In genomic region chr2:55111570-55112228, GRCh38 we compare ENCODE assay signal across 9 cellular contexts.
DNase-seq lines count a peak whose midpoint lies in the region; ATAC-seq and TF ChIP-seq lines count a peak whose summit lies in the region.
"Had no signal": no experiment of that assay in that cellular context is flagged by ENCODE, and none has a peak within 500 bp of the region (broad histone marks: within the 10 kb centered on the region; RNA-seq: fewer than 3 reads in every experiment).

No MANE protein-coding gene starts in this region.

- H3K27ac ChIP-seq in colonic mucosa (peak overlapping the region; percentile 74), right lobe of liver (peak overlapping the region in 2 of 3 donors; percentile 41 to 43), thymus (ENCODE audit: low read depth) (peak overlapping the region; percentile 27)
- H3K27ac ChIP-seq: VCaP had no signal

- H3K9me3 ChIP-seq in HAP-1, result no peaks in the 10 kb centered on the region
- H3K9me3 ChIP-seq in colonic mucosa, result no peaks in the 10 kb centered on the region
- H3K9me3 ChIP-seq in right lobe of liver, result no peaks in the 10 kb centered on the region
- H3K9me3 ChIP-seq in thymus (ENCODE audit: control insufficient read depth), result no peaks in the 10 kb centered on the region

- H3K4me1 Mint-ChIP-seq in activated T-helper 1 cell treated with anti-CD3 and anti-CD28 coated beads, Interleukin-12 subunit alpha, Interleukin-12 subunit beta, Interleukin-2, Interleukin-4 antibody, amounts not matched to agents 30 ng/mL and 10 ng/mL and 1 ng/mL, durations not matched to agents 14 hours and 24 hours and 36 hours (ENCODE audit: low read depth), result peaks cover 5% of the 10 kb centered on the region

- DNase-seq in HAP-1 (ENCODE audit: low spot score in 2 of 2), result peak; percentile 20 to 57
- peak; percentile 20 for DNase-seq in NCI-H748 treated with DMSO at 0.1 percent for 48 hours (lab: John Stamatoyannopoulos, UW)
- no peak for DNase-seq in colonic mucosa
- DNase-seq in right lobe of liver, result peak in 2 of 3 donors; percentile 47 to 63
- no peak for DNase-seq in activated T-helper 1 cell treated with anti-CD3 and anti-CD28 coated beads, Interleukin-12 subunit alpha, Interleukin-12 subunit beta, Interleukin-2, Interleukin-4 antibody, amounts not matched to agents 30 ng/mL and 10 ng/mL and 1 ng/mL, durations not matched to agents 14 hours and 24 hours and 36 hours (ENCODE audit: low spot score)
- DNase-seq in GM20000 (ENCODE audit: low spot score), result no peak

- intact Hi-C loops in colonic mucosa (cut with DNase I), result no loop called here
- intact Hi-C loops in right lobe of liver (cut with DNase I), result no loop called here
- intact Hi-C loops in activated T-helper 1 cell treated with anti-CD3 and anti-CD28 coated beads, Interleukin-12 subunit alpha, Interleukin-12 subunit beta, Interleukin-2, Interleukin-4 antibody, amounts not matched to agents 30 ng/mL and 10 ng/mL and 1 ng/mL, durations not matched to agents 14 hours and 24 hours and 36 hours (cut with micrococcal nuclease), result no loop called here

- no peaks in the 10 kb centered on the region for H3K9me3 Mint-ChIP-seq in activated T-helper 1 cell treated with anti-CD3 and anti-CD28 coated beads, Interleukin-12 subunit alpha, Interleukin-12 subunit beta, Interleukin-2, Interleukin-4 antibody, amounts not matched to agents 30 ng/mL and 10 ng/mL and 1 ng/mL, durations not matched to agents 14 hours and 24 hours and 36 hours

- no peaks in the 10 kb centered on the region for H3K27me3 Mint-ChIP-seq in activated T-helper 1 cell treated with anti-CD3 and anti-CD28 coated beads, Interleukin-12 subunit alpha, Interleukin-12 subunit beta, Interleukin-2, Interleukin-4 antibody, amounts not matched to agents 30 ng/mL and 10 ng/mL and 1 ng/mL, durations not matched to agents 14 hours and 24 hours and 36 hours (ENCODE audit: insufficient read depth)

- H3K9ac ChIP-seq in colonic mucosa (ENCODE audit: low read depth in 2 of 2, low read length in 2 of 2), result peak overlapping the region in 1 of 2 donors; percentile 36

- H3K27me3 ChIP-seq in HAP-1 (ENCODE audit: low read depth) (no peaks in the 10 kb centered on the region), colonic mucosa (no peaks in the 10 kb centered on the region), right lobe of liver (no peaks in the 10 kb centered on the region), thymus (ENCODE audit: control insufficient read depth, insufficient read depth) (no peaks in the 10 kb centered on the region)

- H3K4me3 Mint-ChIP-seq in activated T-helper 1 cell treated with anti-CD3 and anti-CD28 coated beads, Interleukin-12 subunit alpha, Interleukin-12 subunit beta, Interleukin-2, Interleukin-4 antibody, amounts not matched to agents 30 ng/mL and 10 ng/mL and 1 ng/mL, durations not matched to agents 14 hours and 24 hours and 36 hours, result no peak overlapping the region

- no peak overlapping the region for H3K27ac Mint-ChIP-seq in activated T-helper 1 cell treated with anti-CD3 and anti-CD28 coated beads, Interleukin-12 subunit alpha, Interleukin-12 subunit beta, Interleukin-2, Interleukin-4 antibody, amounts not matched to agents 30 ng/mL and 10 ng/mL and 1 ng/mL, durations not matched to agents 14 hours and 24 hours and 36 hours

- in situ Hi-C loops in HAP-1 (cut with MboI; ENCODE audit: low sequenced_read_pairs), result no loop called here

- H3K36me3 ChIP-seq in HAP-1 (replicated peaks), result no peaks in the 10 kb centered on the region
- H3K36me3 ChIP-seq in colonic mucosa, result no peaks in the 10 kb centered on the region
- H3K36me3 ChIP-seq in right lobe of liver, result no peaks in the 10 kb centered on the region
- H3K36me3 ChIP-seq in thymus (ENCODE audit: control insufficient read depth, insufficient read depth), result no peaks in the 10 kb centered on the region

- no peaks in the 10 kb centered on the region for H3K36me3 Mint-ChIP-seq in activated T-helper 1 cell treated with anti-CD3 and anti-CD28 coated beads, Interleukin-12 subunit alpha, Interleukin-12 subunit beta, Interleukin-2, Interleukin-4 antibody, amounts not matched to agents 30 ng/mL and 10 ng/mL and 1 ng/mL, durations not matched to agents 14 hours and 24 hours and 36 hours (ENCODE audit: low read depth)

- H3K4me1 ChIP-seq in HAP-1 (peaks cover 20% of the 10 kb centered on the region), colonic mucosa (peaks cover 5% of the 10 kb centered on the region), right lobe of liver (peaks cover 0 to 4% (median 0%) of the 10 kb centered on the region in 4 donors), thymus (ENCODE audit: control insufficient read depth, insufficient read depth, low read length) (peaks cover 3% of the 10 kb centered on the region)

- TF ChIP-seq CTCF in colonic mucosa (IDR thresholded peaks at IDR 0.05) (no peak), right lobe of liver (IDR thresholded peaks at IDR 0.05) (no peak), GM20000 (IDR thresholded peaks at IDR 0.05; ENCODE audit: extremely low read depth, missing control alignments) (no peak)

- H3K4me3 ChIP-seq in HAP-1 (no peak overlapping the region), colonic mucosa (no peak overlapping the region), right lobe of liver (no peak overlapping the region), thymus (ENCODE audit: low read length) (no peak overlapping the region)

- no peak for TF ChIP-seq POLR2A in right lobe of liver (IDR thresholded peaks at IDR 0.05)

- ATAC-seq in right lobe of liver (peak; percentile 40 to 66 (median 56)), GM21528 (IDR thresholded peaks at IDR 0.05; ENCODE audit: low FRiP score, unreplicated experiment) (no peak)

- 73% methylated on average over 5 of the region's 11 CpGs for WGBS in right lobe of liver (ENCODE audit: insufficient coverage, low coverage, low lambda C conversion rate, missing lambda C conversion rate)
- WGBS in thymus, result 44% methylated on average over 11 of the region's 11 CpGs

Comparison
In these comparisons a context has a peak if more than half of its experiments do, and no peak if none do; other contexts are left out.
1. DNase-seq: peak in HAP-1 (2 of 2), NCI-H748 treated with DMSO at 0.1 percent for 48 hours (single experiment) and right lobe of liver (2 of 3); none in colonic mucosa (single experiment), activated T-helper 1 cell treated with anti-CD3 and anti-CD28 coated beads, Interleukin-12 subunit alpha, Interleukin-12 subunit beta, Interleukin-2, Interleukin-4 antibody, amounts not matched to agents 30 ng/mL and 10 ng/mL and 1 ng/mL, durations not matched to agents 14 hours and 24 hours and 36 hours (single experiment) and GM20000 (single experiment).
2. Peak in every context shown above with its lines, with median percentiles within 50 percentile points of each other: H3K27ac ChIP-seq.